In genomic region chr12:82517027-82517426, GRCh38 we compare ENCODE assay signal across 8 cellular contexts.
DNase-seq lines count a peak whose midpoint lies in the region; ATAC-seq, FAIRE-seq and TF ChIP-seq lines count a peak whose summit lies in the region.

No MANE protein-coding gene starts in this region.

- no peak overlapping the region for H3K4me3 ChIP-seq in breast epithelium
- H3K4me3 ChIP-seq in RWPE2 (ENCODE audit: severe bottlenecking), result no peak overlapping the region
- H3K4me3 ChIP-seq in HepG2 (replicated peaks in 1 of 3; ENCODE audit: insufficient read depth in 1 of 3, low read depth in 2 of 3, low read length in 3 of 3), result no peak overlapping the region

- no peaks in the 10 kb centered on the region for H4K20me1 ChIP-seq in HepG2 (ENCODE audit: insufficient read depth, low read length)

- ATAC-seq in HG02981 (IDR thresholded peaks at IDR 0.05; ENCODE audit: unreplicated experiment) (peak; percentile 85), RWPE2 (ENCODE audit: low read depth) (peak; percentile 49; the same call in 2 of the 3 replicates), HepG2 (peak; percentile 96)

- no peak overlapping the region for H2AFZ ChIP-seq in HepG2 (ENCODE audit: low read length)

- no peaks in the 10 kb centered on the region for H3K79me2 ChIP-seq in HepG2 (ENCODE audit: insufficient read depth, low read length)

- intact Hi-C loops in MCF 10A (cut with micrococcal nuclease), result no loop called here
- intact Hi-C loops in breast epithelium (cut with DNase I; ENCODE audit: low total_unique reads), result no loop called here
- intact Hi-C loops in HepG2 (cut with micrococcal nuclease; ENCODE audit: unreplicated experiment), result no loop called here

- TF ChIP-seq RAD21 in HepG2 (CRISPR knock-in tag; IDR thresholded peaks at IDR 0.05), result no peak

- TF ChIP-seq CTCF in MCF 10A (IDR thresholded peaks at IDR 0.05; ENCODE audit: unreplicated experiment), result peak; percentile 29
- no peak for TF ChIP-seq CTCF in breast epithelium (IDR thresholded peaks at IDR 0.05)
- TF ChIP-seq CTCF in RWPE2 (IDR thresholded peaks at IDR 0.05; ENCODE audit: poor library complexity, severe bottlenecking), result peak; percentile 41
- peak; percentile 61 for TF ChIP-seq CTCF in HepG2 (CRISPR knock-in tag; IDR thresholded peaks at IDR 0.05)

- POLR2A ChIA-PET in MCF 10A (lab: Yijun Ruan, JAX) (interaction anchor here (0.6 kb wide), 1 partner anchor 199 kb away, joined by 4 read pairs; no protein-coding TSS in a partner anchor), HepG2 (lab: Yijun Ruan, JAX) (no interaction called here)
- POLR2A ChIA-PET in activated CD4-positive, alpha-beta T cell treated with anti-CD3 and anti-CD28 coated beads, Interleukin-2, amount 10 ng/mL, durations not matched to agents 7 days and 5 days (lab: Charles Lee), result no interaction called here

- H3K36me3 Mint-ChIP-seq in MCF 10A (ENCODE audit: insufficient read depth, unreplicated experiment), result no peaks in the 10 kb centered on the region
- H3K36me3 Mint-ChIP-seq in activated CD4-positive, alpha-beta T cell treated with anti-CD3 and anti-CD28 coated beads, Interleukin-2, amount 10 ng/mL, durations not matched to agents 7 days and 5 days (ENCODE audit: low read depth), result no peaks in the 10 kb centered on the region

- H3K36me3 ChIP-seq in breast epithelium (no peaks in the 10 kb centered on the region), RWPE2 (ENCODE audit: low read depth) (no peaks in the 10 kb centered on the region), HepG2 (replicated peaks in 1 of 2; ENCODE audit: control insufficient read depth in 1 of 2, insufficient read depth in 2 of 2, low read length in 2 of 2) (no peaks in the 10 kb centered on the region)

- no peak overlapping the region for H3K4me3 Mint-ChIP-seq in MCF 10A (ENCODE audit: unreplicated experiment)
- H3K4me3 Mint-ChIP-seq in activated CD4-positive, alpha-beta T cell treated with anti-CD3 and anti-CD28 coated beads, Interleukin-2, amount 10 ng/mL, durations not matched to agents 7 days and 5 days, result no peak overlapping the region

- in situ Hi-C loops in HepG2 (cut with HindIII; ENCODE audit: extremely low pct_ligation_motif_present, low pct_unique_long_range_greater_than_20kb), result no loop called here

- H3K27ac ChIP-seq in breast epithelium (no peak overlapping the region), RWPE2 (ENCODE audit: poor library complexity, severe bottlenecking) (no peak overlapping the region), HepG2 (ENCODE audit: extremely low read length, insufficient read depth, low read length) (no peak overlapping the region)

- H3K4me1 ChIP-seq in breast epithelium, result no peaks in the 10 kb centered on the region
- no peaks in the 10 kb centered on the region for H3K4me1 ChIP-seq in RWPE2 (ENCODE audit: insufficient read depth, poor library complexity, severe bottlenecking)
- H3K4me1 ChIP-seq in HepG2 (ENCODE audit: insufficient read depth, low read length), result no peaks in the 10 kb centered on the region

- no peaks in the 10 kb centered on the region for H3K9me3 Mint-ChIP-seq in MCF 10A (ENCODE audit: unreplicated experiment)
- H3K9me3 Mint-ChIP-seq in activated CD4-positive, alpha-beta T cell treated with anti-CD3 and anti-CD28 coated beads, Interleukin-2, amount 10 ng/mL, durations not matched to agents 7 days and 5 days, result no peaks in the 10 kb centered on the region

- CTCF ChIA-PET in MCF 10A (lab: Yijun Ruan, JAX) (no interaction called here), HepG2 (lab: Yijun Ruan, JAX; ENCODE audit: low intra/inter-chr PET ratio, low total read pairs) (interaction anchor here (1.3 kb wide), 1 partner anchor 111 kb away, joined by 5 read pairs; no protein-coding TSS in a partner anchor)
- CTCF ChIA-PET in activated CD4-positive, alpha-beta T cell treated with anti-CD3 and anti-CD28 coated beads, Interleukin-2, amount 10 ng/mL, durations not matched to agents 7 days and 5 days (lab: Charles Lee), result no interaction called here

- H3K9me3 ChIP-seq in breast epithelium (no peaks in the 10 kb centered on the region), RWPE2 (ENCODE audit: severe bottlenecking) (no peaks in the 10 kb centered on the region), HepG2 (ENCODE audit: low read length) (no peaks in the 10 kb centered on the region)

- no peak overlapping the region for H3K4me2 ChIP-seq in HepG2 (ENCODE audit: low read depth, low read length)

- H3K27ac Mint-ChIP-seq in MCF 10A (ENCODE audit: low read depth, unreplicated experiment), result no peak overlapping the region
- H3K27ac Mint-ChIP-seq in activated CD4-positive, alpha-beta T cell treated with anti-CD3 and anti-CD28 coated beads, Interleukin-2, amount 10 ng/mL, durations not matched to agents 7 days and 5 days, result no peak overlapping the region

- no peaks in the 10 kb centered on the region for H3K27me3 Mint-ChIP-seq in MCF 10A (ENCODE audit: insufficient read depth, unreplicated experiment)
- H3K27me3 Mint-ChIP-seq in activated CD4-positive, alpha-beta T cell treated with anti-CD3 and anti-CD28 coated beads, Interleukin-2, amount 10 ng/mL, durations not matched to agents 7 days and 5 days, result peaks cover 4% of the 10 kb centered on the region

- peak; percentile 60 for FAIRE-seq in HepG2 (lab: Jason Lieb, UNC)

- H3K9ac ChIP-seq in HepG2 (ENCODE audit: insufficient read depth, low read depth, low read length), result no peak overlapping the region

- TF ChIP-seq POLR2A in breast epithelium (IDR thresholded peaks at IDR 0.05) (no peak), HepG2 (IDR thresholded peaks at IDR 0.05; ENCODE audit: insufficient read depth in 1 of 2, low read depth in 2 of 2, low read length in 2 of 2) (no peak)

- H3K27me3 ChIP-seq in breast epithelium (no peaks in the 10 kb centered on the region), RWPE2 (ENCODE audit: insufficient read depth, poor library complexity, severe bottlenecking) (no peaks in the 10 kb centered on the region), HepG2 (ENCODE audit: control insufficient read depth in 1 of 2, insufficient read depth in 2 of 2, low read length in 2 of 2) (no peaks in the 10 kb centered on the region)

- DNase-seq in MCF 10A (ENCODE audit: unreplicated experiment) (peak; percentile 40), breast epithelium (ENCODE audit: low spot score in 2 of 2) (no peak), RWPE2 (ENCODE audit: low spot score) (no peak), HepG2 (ENCODE audit: low spot score) (peak; percentile 17), midbrain (lab: John Stamatoyannopoulos, UW) (no peak), NCI-H1930 (lab: John Stamatoyannopoulos, UW) (no peak)
- no peak for DNase-seq in activated CD4-positive, alpha-beta T cell treated with anti-CD3 and anti-CD28 coated beads, Interleukin-2, amount 10 ng/mL, durations not matched to agents 7 days and 5 days

- no peak for TF ChIP-seq EP300 in HepG2 (IDR thresholded peaks at IDR 0.05; ENCODE audit: low read depth in 2 of 2, low read length in 2 of 2)
- TF ChIP-seq EP300 in HepG2 (CRISPR knock-in tag; IDR thresholded peaks at IDR 0.05; ENCODE audit: borderline replicate concordance), result no peak

- BruUV-seq in MCF 10A (replicated peaks; lab: Mats Ljungman, UMichigan) (no TSS peak), HepG2 (replicated peaks; lab: Mats Ljungman, UMichigan) (no TSS peak)

- H3K4me1 Mint-ChIP-seq in MCF 10A (ENCODE audit: insufficient read depth, unreplicated experiment), result no peaks in the 10 kb centered on the region
- H3K4me1 Mint-ChIP-seq in activated CD4-positive, alpha-beta T cell treated with anti-CD3 and anti-CD28 coated beads, Interleukin-2, amount 10 ng/mL, durations not matched to agents 7 days and 5 days, result no peaks in the 10 kb centered on the region

TF ChIP-seq in HepG2, 621 proteins besides CTCF, POLR2A, EP300 and RAD21 (continues in another document):
- TF ChIP-seq HNRNPUL1 (IDR thresholded peaks at IDR 0.05; ENCODE audit: low read depth, low read length), result no peak
- no peak for TF ChIP-seq ZNF557 (CRISPR knock-in tag; IDR thresholded peaks at IDR 0.05)
- no peak for TF ChIP-seq EHMT2 (IDR thresholded peaks at IDR 0.05; ENCODE audit: borderline replicate concordance, low read depth, low read length)
- no peak for TF ChIP-seq BCLAF1 (IDR thresholded peaks at IDR 0.05)
- TF ChIP-seq ZBTB44 (CRISPR knock-in tag; IDR thresholded peaks at IDR 0.05), result no peak
- TF ChIP-seq XRCC5 (optimal IDR thresholded peaks at IDR 0.05; ENCODE audit: low read length), result peak; percentile 42
- TF ChIP-seq ZNF644 (CRISPR knock-in tag; IDR thresholded peaks at IDR 0.05; ENCODE audit: low read depth), result 0 out of 2 replicates have a peak, but pooled peaks have one; percentile 20

Comparison
In these comparisons a context has a peak if more than half of its experiments do, and no peak if none do; other contexts are left out.
1. DNase-seq: peak in MCF 10A (single experiment) and HepG2 (single experiment); none in breast epithelium (0 of 2), RWPE2 (single experiment), midbrain (single experiment), activated CD4-positive, alpha-beta T cell treated with anti-CD3 and anti-CD28 coated beads, Interleukin-2, amount 10 ng/mL, durations not matched to agents 7 days and 5 days (single experiment) and NCI-H1930 (0 of 2).
2. CTCF ChIP-seq: peak in MCF 10A (single experiment), RWPE2 (single experiment) and HepG2 (single experiment); none in breast epithelium (0 of 3).
3. Peak in every context shown above with its lines, with median percentiles within 50 percentile points of each other: ATAC-seq.